8 cellular contexts compared by ENCODE assay signal in genomic region chr20:62303327-62304226, GRCh38. TPM values are rescaled to one million over a fixed set of nuclear protein-coding genes. Genes with fewer than 3 reads are reported as not detected.
DNase-seq lines count a peak whose midpoint lies in the region; ATAC-seq, FAIRE-seq and TF ChIP-seq lines count a peak whose summit lies in the region.

No MANE protein-coding gene starts in this region.

- peak overlapping the region; percentile 59 for H3K14ac ChIP-seq in IMR-90 (replicated peaks; ENCODE audit: low read depth, low read length)

- no peak for FAIRE-seq in small intestine (lab: Jason Lieb, UNC)

- TF ChIP-seq POLR2A in IMR-90 (IDR thresholded peaks at IDR 0.05; ENCODE audit: low read depth, low read length): no peak; the same call in 1 of the 2 replicates

- no peak overlapping the region for H2BK15ac ChIP-seq in IMR-90 (ENCODE audit: low read depth, low read length)

- peaks cover 31% of the 10 kb centered on the region for H3K4me1 Mint-ChIP-seq in activated naive CD4-positive, alpha-beta T cell treated with anti-CD3 and anti-CD28 coated beads, Interleukin-2, amount 10 ng/mL, durations not matched to agents 7 days and 5 days
- H3K4me1 Mint-ChIP-seq in activated naive CD8-positive, alpha-beta T cell treated with anti-CD3 and anti-CD28 coated beads, Interleukin-2, amount 10 ng/mL, durations not matched to agents 7 days and 5 days: peaks cover 12% of the 10 kb centered on the region

- peak; percentile 41 for DNase-seq in activated naive CD4-positive, alpha-beta T cell treated with anti-CD3 and anti-CD28 coated beads, Interleukin-2, amount 10 ng/mL, durations not matched to agents 7 days and 5 days
- DNase-seq in activated naive CD4-positive, alpha-beta T cell treated with anti-CD3 and anti-CD28 coated beads, Interleukin-2, amount 50 U/mL, for 16 hours: no peak
- no peak for DNase-seq in IMR-90
- DNase-seq in activated naive CD8-positive, alpha-beta T cell treated with anti-CD3 and anti-CD28 coated beads, Interleukin-2, amount 10 ng/mL, durations not matched to agents 7 days and 5 days: peak; percentile 61
- peak; percentile 28 for DNase-seq in small intestine

- H2AK9ac ChIP-seq in IMR-90 (replicated peaks; ENCODE audit: low read depth, low read length, poor library complexity): peak overlapping the region; percentile 99

- peak overlapping the region; percentile 64; the same call in 1 of the 2 replicates for H3K4ac ChIP-seq in IMR-90 (ENCODE audit: low read depth, low read length)

- H3K23ac ChIP-seq in IMR-90 (ENCODE audit: low read depth, low read length): peak overlapping the region; percentile 77

- H3K27me3 Mint-ChIP-seq in activated naive CD4-positive, alpha-beta T cell treated with anti-CD3 and anti-CD28 coated beads, Interleukin-2, amount 10 ng/mL, durations not matched to agents 7 days and 5 days: peaks cover 4% of the 10 kb centered on the region
- no peaks in the 10 kb centered on the region for H3K27me3 Mint-ChIP-seq in activated naive CD8-positive, alpha-beta T cell treated with anti-CD3 and anti-CD28 coated beads, Interleukin-2, amount 10 ng/mL, durations not matched to agents 7 days and 5 days

- peak overlapping the region; percentile 94 for H3K4me3 Mint-ChIP-seq in activated naive CD4-positive, alpha-beta T cell treated with anti-CD3 and anti-CD28 coated beads, Interleukin-2, amount 10 ng/mL, durations not matched to agents 7 days and 5 days
- H3K4me3 Mint-ChIP-seq in activated naive CD8-positive, alpha-beta T cell treated with anti-CD3 and anti-CD28 coated beads, Interleukin-2, amount 10 ng/mL, durations not matched to agents 7 days and 5 days: peak overlapping the region; percentile 95

- in situ Hi-C loops in IMR-90 (cut with MboI; ENCODE audit: low sequenced_read_pairs): no loop called here

- H3K9me1 ChIP-seq in IMR-90 (ENCODE audit: insufficient read depth, low read length): 0 out of 2 replicates have a peak, but pooled peaks cover 6% of the 10 kb centered on the region

- intact Hi-C loops in IMR-90 (cut with micrococcal nuclease): loop anchor here (2.0 to 10.0 kb wide), 2 partner anchors 71 to 191 kb away; no protein-coding TSS in a partner anchor

- no peak for TF ChIP-seq RAD21 in IMR-90 (IDR thresholded peaks at IDR 0.05; ENCODE audit: low read length)

- no peak for TF ChIP-seq CTCF in IMR-90 (conservative IDR thresholded peaks at IDR 0.05; ENCODE audit: low read depth, low read length)

- peak overlapping the region; percentile 89 for H3K27ac Mint-ChIP-seq in activated naive CD4-positive, alpha-beta T cell treated with anti-CD3 and anti-CD28 coated beads, Interleukin-2, amount 10 ng/mL, durations not matched to agents 7 days and 5 days
- peak overlapping the region; percentile 82 for H3K27ac Mint-ChIP-seq in activated naive CD8-positive, alpha-beta T cell treated with anti-CD3 and anti-CD28 coated beads, Interleukin-2, amount 10 ng/mL, durations not matched to agents 7 days and 5 days

- ATAC-seq in IMR-90 (ENCODE audit: low read depth) (peak; percentile 4), HG03097 (IDR thresholded peaks at IDR 0.05; ENCODE audit: low FRiP score, unreplicated experiment) (no peak), GM21447 (IDR thresholded peaks at IDR 0.05; ENCODE audit: unreplicated experiment) (no peak)
- ATAC-seq in activated naive CD8-positive, alpha-beta T cell treated with anti-CD3 and anti-CD28 coated beads, Interleukin-2, amount 10 ng/mL, durations not matched to agents 7 days and 5 days (ENCODE audit: low read depth): peak; percentile 3

- H4K5ac ChIP-seq in IMR-90 (ENCODE audit: low read depth, low read length): no peak overlapping the region

- H4K8ac ChIP-seq in IMR-90 (ENCODE audit: low read depth in 2 of 2, low read length in 2 of 2): peak overlapping the region in 1 of 2 experiments; percentile 15; a peak in 1 of 4 replicates

- no peaks in the 10 kb centered on the region for H3K9me3 Mint-ChIP-seq in activated naive CD4-positive, alpha-beta T cell treated with anti-CD3 and anti-CD28 coated beads, Interleukin-2, amount 10 ng/mL, durations not matched to agents 7 days and 5 days
- H3K9me3 Mint-ChIP-seq in activated naive CD8-positive, alpha-beta T cell treated with anti-CD3 and anti-CD28 coated beads, Interleukin-2, amount 10 ng/mL, durations not matched to agents 7 days and 5 days: no peaks in the 10 kb centered on the region

- H4K91ac ChIP-seq in IMR-90 (ENCODE audit: insufficient read depth, low read depth, low read length): no peak overlapping the region

- H3K79me1 ChIP-seq in IMR-90 (ENCODE audit: low read depth in 1 of 2, low read length in 2 of 2): peaks cover 0 to 34% of the 10 kb centered on the region in 2 experiments; a peak in 1 of 4 replicates

- H3K9me3 ChIP-seq in IMR-90 (ENCODE audit: control insufficient read depth, insufficient read depth, low read length) (no peaks in the 10 kb centered on the region), small intestine (ENCODE audit: control insufficient read depth, low read depth) (no peaks in the 10 kb centered on the region)

- peaks cover 39% of the 10 kb centered on the region for H4K20me1 ChIP-seq in IMR-90 (ENCODE audit: insufficient read depth, low read length)

- CTCF ChIA-PET in activated naive CD4-positive, alpha-beta T cell treated with anti-CD3 and anti-CD28 coated beads, Interleukin-2, amount 10 ng/mL, durations not matched to agents 7 days and 5 days (lab: Charles Lee): interaction anchor here (1.3 kb wide), 1 partner anchor 13 kb away, joined by 3 read pairs; no protein-coding TSS in a partner anchor
- CTCF ChIA-PET in IMR-90 (lab: Yijun Ruan, JAX): interaction anchor here (1.0 to 1.4 kb wide), 2 partner anchors 80 to 82 kb away, joined by 3 to 4 read pairs; no protein-coding TSS in a partner anchor

- H3K4me1 ChIP-seq in IMR-90 (ENCODE audit: control insufficient read depth, insufficient read depth, low read length) (peaks cover 12% of the 10 kb centered on the region), small intestine (ENCODE audit: control insufficient read depth in 2 of 2, insufficient read depth in 1 of 2, low read depth in 1 of 2, low read length in 1 of 2) (peaks cover 2 to 12% of the 10 kb centered on the region in 2 donors)

- POLR2A ChIA-PET in IMR-90 (lab: Charles Lee; ENCODE audit: unreplicated experiment): no interaction called here
- POLR2A ChIA-PET in activated naive CD8-positive, alpha-beta T cell treated with anti-CD3 and anti-CD28 coated beads, Interleukin-2, amount 10 ng/mL, durations not matched to agents 7 days and 5 days (lab: Charles Lee): interaction anchor here (1.4 kb wide), 1 partner anchor 83 kb away, joined by 7 read pairs; the partner anchor contains the start of gene RPS21

- H3K56ac ChIP-seq in IMR-90 (ENCODE audit: extremely low read depth, insufficient read depth, low read length): peak overlapping the region; percentile 32; the same call in 1 of the 2 replicates

- peak overlapping the region; percentile 98 for H3K4me2 ChIP-seq in IMR-90 (ENCODE audit: low read depth, low read length)

- H2BK20ac ChIP-seq in IMR-90 (ENCODE audit: low read depth, low read length): no peak overlapping the region

- peak overlapping the region; percentile 89 for H3K9ac ChIP-seq in IMR-90 (ENCODE audit: low read depth, low read length)

- H2AFZ ChIP-seq in IMR-90 (replicated peaks; ENCODE audit: low read length, poor library complexity): peak overlapping the region; percentile 83

- no peak overlapping the region for H2BK120ac ChIP-seq in IMR-90 (ENCODE audit: low read depth, low read length)

- H3K27ac ChIP-seq in IMR-90 (ENCODE audit: insufficient read depth, low read length): peak overlapping the region; percentile 78
- H3K27ac ChIP-seq in small intestine (ENCODE audit: low read depth in 1 of 2, low read length in 1 of 2): peak overlapping the region; percentile 56 to 76

- H2AK5ac ChIP-seq in IMR-90 (ENCODE audit: low read depth, low read length): peak overlapping the region; percentile 62

- H3K18ac ChIP-seq in IMR-90 (ENCODE audit: low read depth, low read length): no peak overlapping the region

- H2BK5ac ChIP-seq in IMR-90 (ENCODE audit: low read depth, low read length, poor library complexity, severe bottlenecking): peak overlapping the region; percentile 37

- peaks cover 16% of the 10 kb centered on the region for H3K36me3 Mint-ChIP-seq in activated naive CD4-positive, alpha-beta T cell treated with anti-CD3 and anti-CD28 coated beads, Interleukin-2, amount 10 ng/mL, durations not matched to agents 7 days and 5 days
- H3K36me3 Mint-ChIP-seq in activated naive CD8-positive, alpha-beta T cell treated with anti-CD3 and anti-CD28 coated beads, Interleukin-2, amount 10 ng/mL, durations not matched to agents 7 days and 5 days: peaks cover 11% of the 10 kb centered on the region

- dilution Hi-C loops in IMR-90 (cut with HindIII; ENCODE audit: low sequenced_read_pairs, unreplicated experiment): no loop called here

- no TSS peak for BruUV-seq in IMR-90 (replicated peaks; lab: Mats Ljungman, UMichigan)

- H3K36me3 ChIP-seq in IMR-90 (ENCODE audit: control insufficient read depth, insufficient read depth, low read length) (peaks cover 45% of the 10 kb centered on the region), small intestine (ENCODE audit: control insufficient read depth in 2 of 2, insufficient read depth in 2 of 2, low read length in 2 of 2) (peaks cover 11 to 13% of the 10 kb centered on the region in 2 donors)

- H3K27me3 ChIP-seq in IMR-90 (ENCODE audit: control insufficient read depth, insufficient read depth, low read length) (no peaks in the 10 kb centered on the region), small intestine (ENCODE audit: control insufficient read depth in 2 of 2, insufficient read depth in 2 of 2, low read length in 2 of 2) (no peaks in the 10 kb centered on the region)

- WGBS in IMR-90 (ENCODE audit: extremely low coverage in 2 of 2, insufficient read length in 1 of 2), 2 experiments: 3% methylated on average over 57 of the region's 67 CpGs; no CpG with 5 or more reads in 1 of the 2 experiments
- WGBS in small intestine, 3 donors: 1 to 4% (median 3%) methylated on average over 60 to 67 of the region's 67 CpGs

- peak overlapping the region; percentile 99 for H3K4me3 ChIP-seq in IMR-90 (ENCODE audit: insufficient read depth, low read depth, low read length)
- peak overlapping the region; percentile 95 for H3K4me3 ChIP-seq in iPS-11a (ENCODE audit: low read depth, low read length)
- peak overlapping the region; percentile 82 to 90 for H3K4me3 ChIP-seq in small intestine (ENCODE audit: low read depth in 1 of 2, low read length in 2 of 2)

TF ChIP-seq in IMR-90, 13 proteins besides CTCF, POLR2A, EP300 and RAD21:
- TF ChIP-seq SMC3 (IDR thresholded peaks at IDR 0.05; ENCODE audit: low read depth, low read length) (no peak), MXI1 (IDR thresholded peaks at IDR 0.05; ENCODE audit: borderline replicate concordance, low read depth, low read length) (0 out of 2 replicates have a peak, but pooled peaks have one; percentile 29)

RNA-seq across cellular contexts. Expression of gene ADRM1, which starts 0.8 kb away (rescaled TPM):
- total RNA-seq in IMR-90 (2012; rRNA removed): 96.9 and 103 TPM in 2 replicates
- polyA plus RNA-seq in IMR-90 (2012; rRNA removed) (149 and 188 TPM in 2 replicates), small intestine (10 to 100 TPM; 86.3 to 93.4 (median 90.2) TPM)
- polyA plus RNA-seq in IMR-90 (2012; cell fraction: cytosol; rRNA removed): 188 and 201 TPM in 2 replicates
- 76.7 and 165 TPM in 2 replicates for polyA plus RNA-seq in IMR-90 (2012; cell fraction: nucleus; rRNA removed; ENCODE audit: low replicate concordance)
- 10 to 100 TPM; 72.4 to 74.6 TPM for total RNA-seq in activated naive CD8-positive, alpha-beta T cell treated with anti-CD3 and anti-CD28 coated beads, Interleukin-2, amount 10 ng/mL, durations not matched to agents 7 days and 5 days

Comparison
In these comparisons a context has a peak if more than half of its experiments do, and no peak if none do; other contexts are left out.
1. DNase-seq: peak in activated naive CD4-positive, alpha-beta T cell treated with anti-CD3 and anti-CD28 coated beads, Interleukin-2, amount 10 ng/mL, durations not matched to agents 7 days and 5 days (single experiment), activated naive CD8-positive, alpha-beta T cell treated with anti-CD3 and anti-CD28 coated beads, Interleukin-2, amount 10 ng/mL, durations not matched to agents 7 days and 5 days (single experiment) and small intestine (single experiment); none in activated naive CD4-positive, alpha-beta T cell treated with anti-CD3 and anti-CD28 coated beads, Interleukin-2, amount 50 U/mL, for 16 hours (single experiment) and IMR-90 (single experiment).
2. ATAC-seq: peak in IMR-90 (single experiment) and activated naive CD8-positive, alpha-beta T cell treated with anti-CD3 and anti-CD28 coated beads, Interleukin-2, amount 10 ng/mL, durations not matched to agents 7 days and 5 days (single experiment); none in HG03097 (single experiment) and GM21447 (single experiment).
3. Peak in every context shown above with its lines, with median percentiles within 50 percentile points of each other: H3K4me3 ChIP-seq.